ENCODE assay signal across 13 cellular contexts in the genomic region with DNA sequence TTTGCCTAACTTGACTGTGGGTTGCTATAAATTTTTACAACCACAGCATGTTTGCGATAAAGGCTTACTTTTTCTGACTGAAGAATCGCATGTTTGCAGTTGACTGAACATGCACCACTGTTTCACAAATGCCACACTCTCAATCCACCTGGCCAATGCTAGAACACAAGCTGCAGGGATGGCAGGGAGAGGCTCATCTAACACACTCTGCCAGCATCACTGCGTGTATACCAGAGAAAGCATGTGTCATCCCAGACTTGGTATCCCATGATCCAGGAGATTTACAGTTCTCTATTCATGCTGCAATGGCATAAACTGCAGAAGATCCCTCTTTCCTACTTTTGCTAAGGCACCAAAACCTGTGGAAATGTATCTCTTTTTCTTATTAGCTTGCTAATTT.
"Had no signal": no experiment of that assay in that cellular context is flagged by ENCODE, and none has a peak within 500 bp of the region (broad histone marks: within the 10 kb centered on the region; RNA-seq: fewer than 3 reads in every experiment).

No MANE protein-coding gene starts in this region.

- H3K27ac Mint-ChIP-seq: activated naive CD4-positive, alpha-beta T cell treated with anti-CD3 and anti-CD28 coated beads, Interleukin-2, amount 10 ng/mL, durations not matched to agents 7 days and 5 days; neural progenitor cell; T-helper 2 cell treated with Interferon-gamma antibody and Interleukin-4, amounts not matched to agents 5 μg/mL and 100 μg/mL, for 36 hours; type B pancreatic cell had no signal

- H3K9me3 Mint-ChIP-seq: activated naive CD4-positive, alpha-beta T cell treated with anti-CD3 and anti-CD28 coated beads, Interleukin-2, amount 10 ng/mL, durations not matched to agents 7 days and 5 days; neural progenitor cell; T-helper 2 cell treated with Interferon-gamma antibody and Interleukin-4, amounts not matched to agents 5 μg/mL and 100 μg/mL, for 36 hours; type B pancreatic cell had no signal

- DNase-seq: activated CD4-positive, CD25-positive, alpha-beta regulatory T cell treated with anti-CD3 and anti-CD28 coated beads, Interleukin-2, amount 50 U/mL, for 72 hours; activated naive CD4-positive, alpha-beta T cell treated with anti-CD3 and anti-CD28 coated beads, Interleukin-2, amount 10 ng/mL, durations not matched to agents 7 days and 5 days; aorta; cortex of kidney; effector memory CD4-positive, alpha-beta T cell; kidney; left ventricle myocardium inferior; mesenchymal stem cell; small intestine; substantia nigra had no signal

- H3K27me3 Mint-ChIP-seq: activated naive CD4-positive, alpha-beta T cell treated with anti-CD3 and anti-CD28 coated beads, Interleukin-2, amount 10 ng/mL, durations not matched to agents 7 days and 5 days; type B pancreatic cell had no signal

- H3K4me3 Mint-ChIP-seq: activated naive CD4-positive, alpha-beta T cell treated with anti-CD3 and anti-CD28 coated beads, Interleukin-2, amount 10 ng/mL, durations not matched to agents 7 days and 5 days; neural progenitor cell; T-helper 2 cell treated with Interferon-gamma antibody and Interleukin-4, amounts not matched to agents 5 μg/mL and 100 μg/mL, for 36 hours; type B pancreatic cell had no signal
